ENCODE assay signal across 17 cellular contexts in genomic region chr1:183817576-183818288, GRCh38. TPM values are rescaled to one million over a fixed set of nuclear protein-coding genes. Genes with fewer than 3 reads are reported as not detected.
A peak's percentile ranks its signal among the peaks of the same experiment; 100 is the strongest.
DNase-seq lines count a peak whose midpoint lies in the region; ATAC-seq, FAIRE-seq and TF ChIP-seq lines count a peak whose summit lies in the region.
"Had no signal": no experiment of that assay in that cellular context is flagged by ENCODE, and none has a peak within 500 bp of the region (broad histone marks: within the 10 kb centered on the region; RNA-seq: fewer than 3 reads in every experiment).

No MANE protein-coding gene starts in this region.

- H3K27me3 ChIP-seq in heart left ventricle (no peaks in the 10 kb centered on the region), endothelial cell of umbilical vein (ENCODE audit: control insufficient read depth in 2 of 2, insufficient read depth in 2 of 2, low read length in 2 of 2) (no peaks in the 10 kb centered on the region), vagina (no peaks in the 10 kb centered on the region)
- H3K27me3 ChIP-seq: right lobe of liver had no signal

- H3K4me1 Mint-ChIP-seq in nephron: peaks cover 56% of the 10 kb centered on the region

- peak overlapping the region; percentile 59 to 87 (median 76) for H3K27ac Mint-ChIP-seq in nephron

- BruUV-seq in endothelial cell of umbilical vein (replicated peaks; lab: Mats Ljungman, UMichigan): TSS peak; percentile 13

- 23 to 42% (median 36%) methylated on average over 5 of the region's 5 CpGs for WGBS in heart left ventricle, 4 donors

- DNase-seq in heart left ventricle (no peak), cardiac septum (ENCODE audit: low spot score) (no peak), endothelial cell of umbilical vein (ENCODE audit: low read depth, low spot score) (peak; percentile 63), vagina (ENCODE audit: extremely low spot score in 2 of 2) (no peak), T-helper 2 cell (no peak), NCI-H345 (lab: John Stamatoyannopoulos, UW) (no peak)
- no peak for DNase-seq in activated CD4-positive, alpha-beta T cell treated with anti-CD3 and anti-CD28 coated beads, Interleukin-2, amount 50 U/mL, for 4 hours
- DNase-seq: activated CD4-positive, CD25-positive, alpha-beta regulatory T cell; activated T-cell treated with anti-CD3 and anti-CD28 coated beads for 4 hours; Calu3; KG1; NCI-H187 treated with DMSO at 0.1 percent for 48 hours; NK-92 treated with Interleukin-12 subunit alpha and Interleukin-12 subunit beta, amount 100 ng/mL, for 24 hours; right lobe of liver had no signal

- H3K36me3 ChIP-seq in heart left ventricle (peaks cover 0 to 3% (median 0%) of the 10 kb centered on the region in 9 donors), endothelial cell of umbilical vein (ENCODE audit: control insufficient read depth in 2 of 2, extremely low read depth in 1 of 2, insufficient read depth in 2 of 2, low read length in 2 of 2) (no peaks in the 10 kb centered on the region), vagina (no peaks in the 10 kb centered on the region)
- H3K36me3 ChIP-seq: right lobe of liver had no signal

- intact Hi-C loops in heart left ventricle (cut with DNase I): loop anchor here in 3 of 10 donors (5.0 to 10.0 kb wide), 3 partner anchors 57 to 95 kb away; no protein-coding TSS in a partner anchor
- intact Hi-C loops in cardiac septum (cut with DNase I): no loop called here
- intact Hi-C loops in endothelial cell of umbilical vein (cut with micrococcal nuclease): loop anchor here (1.0 to 2.0 kb wide), 2 partner anchors 21 to 25 kb away; no protein-coding TSS in a partner anchor
- intact Hi-C loops in vagina (cut with DNase I): no loop called here

- FAIRE-seq in endothelial cell of umbilical vein (lab: Jason Lieb, UNC): no peak
- FAIRE-seq: A204.1 had no signal

- H3K9me3 ChIP-seq in heart left ventricle (no peaks in the 10 kb centered on the region), endothelial cell of umbilical vein (replicated peaks; ENCODE audit: control insufficient read depth, insufficient read depth, low read length) (no peaks in the 10 kb centered on the region), vagina (no peaks in the 10 kb centered on the region)
- H3K9me3 ChIP-seq: right lobe of liver had no signal

- H3K4me3 ChIP-seq in heart left ventricle (peak overlapping the region in 1 of 12 donors; percentile 0), endothelial cell of umbilical vein (replicated peaks in 1 of 3; ENCODE audit: insufficient read depth in 1 of 3, low read depth in 1 of 3, low read length in 3 of 3) (no peak overlapping the region), vagina (no peak overlapping the region)
- H3K4me3 ChIP-seq: right lobe of liver had no signal

- CTCF ChIA-PET in endothelial cell of umbilical vein (lab: Charles Lee): interaction anchor here (0.6 to 2.3 kb wide), 8 partner anchors 18 to 162 kb away, joined by 3 to 8 read pairs (median 4); no protein-coding TSS in a partner anchor

- H3K4me1 ChIP-seq in heart left ventricle (peaks cover 3 to 97% (median 73%) of the 10 kb centered on the region in 12 donors), endothelial cell of umbilical vein (ENCODE audit: control insufficient read depth, extremely low read depth, insufficient read depth, low read length) (peaks cover 38% of the 10 kb centered on the region), vagina (peaks cover 71% of the 10 kb centered on the region)
- H3K4me1 ChIP-seq: right lobe of liver had no signal

- no peak for TF ChIP-seq CTCF in heart left ventricle (IDR thresholded peaks at IDR 0.05)
- TF ChIP-seq CTCF in endothelial cell of umbilical vein (IDR thresholded peaks at IDR 0.05; ENCODE audit: extremely low read depth in 1 of 2, insufficient read depth in 1 of 2, low read depth in 1 of 2, low read length in 2 of 2): no peak
- TF ChIP-seq CTCF in nephron (IDR thresholded peaks at IDR 0.05; ENCODE audit: unreplicated experiment in 3 of 3): no peak
- TF ChIP-seq CTCF in vagina (IDR thresholded peaks at IDR 0.05): no peak

- no peak for ATAC-seq in heart left ventricle
- ATAC-seq: SK-N-SH treated with all-trans-retinoic acid at 6 μM for 48 hours had no signal

- POLR2A ChIA-PET in endothelial cell of umbilical vein (lab: Charles Lee): no interaction called here

- no peaks in the 10 kb centered on the region for H4K20me1 ChIP-seq in endothelial cell of umbilical vein (replicated peaks; ENCODE audit: control insufficient read depth, extremely low read depth, insufficient read depth, low read length)

- no peak for TF ChIP-seq POLR2A in heart left ventricle (IDR thresholded peaks at IDR 0.05)
- TF ChIP-seq POLR2A in endothelial cell of umbilical vein (IDR thresholded peaks at IDR 0.05; ENCODE audit: low read depth, low read length): no peak
- no peak for TF ChIP-seq POLR2A in vagina (IDR thresholded peaks at IDR 0.05)

- no peak overlapping the region for H3K4me3 Mint-ChIP-seq in nephron

- H3K36me3 Mint-ChIP-seq in nephron (ENCODE audit: low read depth): no peaks in the 10 kb centered on the region

- H3K9me3 Mint-ChIP-seq in nephron: no peaks in the 10 kb centered on the region

- peak overlapping the region; percentile 2 to 71 (median 38) for H3K27ac ChIP-seq in heart left ventricle
- no peak overlapping the region for H3K27ac ChIP-seq in endothelial cell of umbilical vein (ENCODE audit: insufficient read depth, low read depth, low read length)
- H3K27ac ChIP-seq in vagina: peak overlapping the region; percentile 42

- H3K9me1 ChIP-seq in endothelial cell of umbilical vein (replicated peaks; ENCODE audit: control insufficient read depth, extremely low read depth, insufficient read depth, low read length): no peaks in the 10 kb centered on the region

- H3K79me2 ChIP-seq in endothelial cell of umbilical vein (ENCODE audit: control insufficient read depth, insufficient read depth, low read length): peaks cover 43% of the 10 kb centered on the region

- H3K9ac ChIP-seq in endothelial cell of umbilical vein (replicated peaks; ENCODE audit: extremely low read depth, insufficient read depth, low read length): no peak overlapping the region

- no peak overlapping the region for H2AFZ ChIP-seq in endothelial cell of umbilical vein (ENCODE audit: low read depth, low read length)

- no peaks in the 10 kb centered on the region for H3K27me3 Mint-ChIP-seq in nephron (ENCODE audit: low read depth)

- peak overlapping the region; percentile 52 for H3K4me2 ChIP-seq in endothelial cell of umbilical vein (ENCODE audit: insufficient read depth, low read length)

- dilution Hi-C loops in endothelial cell of umbilical vein (cut with MboI; ENCODE audit: extremely low pct_ligation_motif_present, low sequenced_read_pairs): no loop called here

TF ChIP-seq in endothelial cell of umbilical vein, 7 proteins besides CTCF, POLR2A, EP300 and RAD21:
- no peak for TF ChIP-seq MYC (IDR thresholded peaks at IDR 0.05; ENCODE audit: low read depth, low read length)
- TF ChIP-seq GATA2 (IDR thresholded peaks at IDR 0.05; ENCODE audit: insufficient read depth, insufficient read length, low read depth, low read length): no peak
- no peak for TF ChIP-seq JUN (IDR thresholded peaks at IDR 0.05; ENCODE audit: borderline replicate concordance, insufficient read depth, insufficient read length, low read depth)
- TF ChIP-seq POLR2AphosphoS5 (IDR thresholded peaks at IDR 0.05; ENCODE audit: insufficient read depth, low read depth, low read length): no peak
- TF ChIP-seq, protein P1, sequence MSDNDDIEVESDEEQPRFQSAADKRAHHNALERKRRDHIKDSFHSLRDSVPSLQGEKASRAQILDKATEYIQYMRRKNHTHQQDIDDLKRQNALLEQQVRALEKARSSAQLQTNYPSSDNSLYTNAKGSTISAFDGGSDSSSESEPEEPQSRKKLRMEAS (IDR thresholded peaks at IDR 0.05; ENCODE audit: insufficient read depth, insufficient read length): no peak
- TF ChIP-seq EZH2 (IDR thresholded peaks at IDR 0.05; ENCODE audit: borderline replicate concordance, low read depth, low read length, severe bottlenecking): no peak
- TF ChIP-seq FOS (IDR thresholded peaks at IDR 0.05; ENCODE audit: borderline replicate concordance, insufficient read depth, low read length): no peak

RNA-seq across cellular contexts. Expression of gene RGL1, which starts 12.8 kb away (rescaled TPM):
- total RNA-seq in heart left ventricle (10 to 100 TPM; 11.7 to 50.6 (median 15.9) TPM), cardiac septum (19.6 TPM), endothelial cell of umbilical vein (35.3 and 38.4 TPM in 2 replicates), vagina (23.1 TPM)
- polyA plus RNA-seq in heart left ventricle (1 to 10 TPM; 5.6 to 7.9 TPM), endothelial cell of umbilical vein (18.0 and 19.8 TPM in 2 replicates)
- 21.6 and 22.0 TPM in 2 replicates for polyA plus RNA-seq in endothelial cell of umbilical vein (2011; cell fraction: cytosol; rRNA removed)
- 40.2 and 40.8 TPM in 2 replicates for polyA plus RNA-seq in endothelial cell of umbilical vein (2011; cell fraction: nucleus; rRNA removed)
- polyA plus RNA-seq in endothelial cell of umbilical vein (2012): 10.0 and 14.4 TPM in 2 replicates
- polyA minus RNA-seq in endothelial cell of umbilical vein: 32.7 and 36.6 TPM in 2 replicates
- polyA minus RNA-seq in endothelial cell of umbilical vein (2011; cell fraction: cytosol; rRNA and poly(A)+ RNA removed): 0.51 TPM
- 26.5 and 32.4 TPM in 2 replicates for polyA minus RNA-seq in endothelial cell of umbilical vein (2011; cell fraction: nucleus; rRNA and poly(A)+ RNA removed)
